In genomic region chr16:54935411-54936085, GRCh38 we compare ENCODE assay signal across 13 cellular contexts. TPM values are rescaled to one million over a fixed set of nuclear protein-coding genes. Genes with fewer than 3 reads are reported as not detected.
DNase-seq lines count a peak whose midpoint lies in the region; ATAC-seq, FAIRE-seq and TF ChIP-seq lines count a peak whose summit lies in the region.
"Had no signal": no experiment of that assay in that cellular context is flagged by ENCODE, and none has a peak within 500 bp of the region (broad histone marks: within the 10 kb centered on the region; RNA-seq: fewer than 3 reads in every experiment).

No MANE protein-coding gene starts in this region.

- ATAC-seq in HepG2: no peak
- ATAC-seq in right lobe of liver: no peak
- ATAC-seq in pancreas: no peak
- ATAC-seq: sciatic nerve had no signal

- intact Hi-C loops in HepG2 (cut with micrococcal nuclease; ENCODE audit: unreplicated experiment): no loop called here
- intact Hi-C loops in right lobe of liver (cut with DNase I): loop anchor here in 1 of 2 donors (10.0 kb wide), 1 partner anchor 651 kb away; the partner anchor contains the start of gene IRX3
- intact Hi-C loops in pancreas (cut with DNase I): loop anchor here in 1 of 3 donors (10.0 kb wide), 1 partner anchor 651 kb away; the partner anchor contains the start of gene IRX3

- H2BK12ac ChIP-seq in H1 (ENCODE audit: low read depth, low read length): no peak overlapping the region
- H2BK12ac ChIP-seq in mesenchymal stem cell (ENCODE audit: low read length in 2 of 2): no peak overlapping the region

- TF ChIP-seq CTCF in HepG2 (CRISPR knock-in tag; IDR thresholded peaks at IDR 0.05): no peak
- no peak for TF ChIP-seq CTCF in right lobe of liver (IDR thresholded peaks at IDR 0.05)
- no peak for TF ChIP-seq CTCF in H1 (IDR thresholded peaks at IDR 0.05; ENCODE audit: control extremely low read depth in 1 of 3, insufficient read depth in 1 of 3, low read depth in 1 of 3, low read length in 3 of 3)
- TF ChIP-seq CTCF in pancreas (IDR thresholded peaks at IDR 0.05): no peak

- TF ChIP-seq RAD21 in HepG2 (CRISPR knock-in tag; IDR thresholded peaks at IDR 0.05) (no peak), H1 (IDR thresholded peaks at IDR 0.05 in 1 of 2, conservative IDR thresholded peaks at IDR 0.05 in 1 of 2; ENCODE audit: low read depth in 2 of 2, low read length in 2 of 2) (no peak)

- H4K5ac ChIP-seq in H1 (ENCODE audit: insufficient read length, low read depth, low read length): no peak overlapping the region

- H3K23ac ChIP-seq in H1 (ENCODE audit: insufficient read length): no peak overlapping the region
- H3K23ac ChIP-seq in mesenchymal stem cell (ENCODE audit: low read length in 2 of 2): no peak overlapping the region

- H3K79me2 ChIP-seq in HepG2 (ENCODE audit: insufficient read depth, low read length) (no peaks in the 10 kb centered on the region), H1 (ENCODE audit: control insufficient read depth in 1 of 2, insufficient read depth in 2 of 2, low read length in 2 of 2) (no peaks in the 10 kb centered on the region)

- BruUV-seq in HepG2 (replicated peaks; lab: Mats Ljungman, UMichigan): no TSS peak

- H3K14ac ChIP-seq in H1 (ENCODE audit: insufficient read length): no peak overlapping the region
- H3K14ac ChIP-seq in mesenchymal stem cell (ENCODE audit: low read length in 2 of 2): no peak overlapping the region

- H4K8ac ChIP-seq in H1 (ENCODE audit: extremely low read depth, insufficient read depth, low read length): no peak overlapping the region
- H4K8ac ChIP-seq in mesenchymal stem cell (ENCODE audit: low read length): no peak overlapping the region

- no peak for TF ChIP-seq EP300 in HepG2 (IDR thresholded peaks at IDR 0.05; ENCODE audit: low read depth in 2 of 2, low read length in 2 of 2)
- TF ChIP-seq EP300 in HepG2 (CRISPR knock-in tag; IDR thresholded peaks at IDR 0.05; ENCODE audit: borderline replicate concordance): no peak
- TF ChIP-seq EP300 in H1 (IDR thresholded peaks at IDR 0.05; ENCODE audit: borderline replicate concordance in 1 of 2, low read depth in 2 of 2, low read length in 2 of 2): no peak

- H3K4me2 ChIP-seq in HepG2 (ENCODE audit: low read depth, low read length) (no peak overlapping the region), H1 (ENCODE audit: insufficient read depth in 1 of 2, low read depth in 2 of 2, low read length in 2 of 2) (peak overlapping the region; percentile 95 to 98), mesenchymal stem cell (ENCODE audit: low read length, poor library complexity, severe bottlenecking) (no peak overlapping the region)

- H3K36me3 ChIP-seq in HepG2 (replicated peaks in 1 of 2; ENCODE audit: control insufficient read depth in 1 of 2, insufficient read depth in 2 of 2, low read length in 2 of 2) (no peaks in the 10 kb centered on the region), right lobe of liver (no peaks in the 10 kb centered on the region), H1 (ENCODE audit: control insufficient read depth in 2 of 4, insufficient read depth in 4 of 4, low read length in 3 of 4) (peaks cover 0 to 2% (median 0%) of the 10 kb centered on the region in 4 experiments; a peak in 1 of 8 replicates), mesenchymal stem cell (ENCODE audit: control insufficient read depth in 1 of 2, insufficient read depth in 2 of 2, low read depth in 1 of 2, low read length in 2 of 2) (peaks cover 3 to 14% of the 10 kb centered on the region in 2 experiments), pancreas (no peaks in the 10 kb centered on the region)
- H3K36me3 ChIP-seq: uterus had no signal

- H3K27me3 ChIP-seq in HepG2 (ENCODE audit: control insufficient read depth in 1 of 2, insufficient read depth in 2 of 2, low read length in 2 of 2): peaks cover 13 to 68% of the 10 kb centered on the region in 2 experiments
- peaks cover 51 to 84% of the 10 kb centered on the region in 2 donors for H3K27me3 ChIP-seq in right lobe of liver
- H3K27me3 ChIP-seq in H1 (replicated peaks in 1 of 4; ENCODE audit: control insufficient read depth in 3 of 4, extremely low read depth in 1 of 4, insufficient read depth in 3 of 4, low read length in 3 of 4): peaks cover 57 to 91% (median 83%) of the 10 kb centered on the region in 4 experiments
- H3K27me3 ChIP-seq in mesenchymal stem cell (ENCODE audit: control insufficient read depth in 1 of 2, insufficient read depth in 1 of 2, low read length in 2 of 2): peaks cover 6 to 68% of the 10 kb centered on the region in 2 experiments
- peaks cover 8 to 89% (median 41%) of the 10 kb centered on the region in 4 donors for H3K27me3 ChIP-seq in pancreas

- H4K20me1 ChIP-seq in HepG2 (ENCODE audit: insufficient read depth, low read length): no peaks in the 10 kb centered on the region
- H4K20me1 ChIP-seq in H1 (replicated peaks in 1 of 2; ENCODE audit: control insufficient read depth in 1 of 2, insufficient read depth in 2 of 2, low read length in 2 of 2): peaks cover 8 to 9% of the 10 kb centered on the region in 2 experiments

- H3K4me3 ChIP-seq in HepG2 (replicated peaks in 1 of 3; ENCODE audit: insufficient read depth in 1 of 3, low read depth in 2 of 3, low read length in 3 of 3): no peak overlapping the region
- H3K4me3 ChIP-seq in right lobe of liver: no peak overlapping the region
- H3K4me3 ChIP-seq in H1 (ENCODE audit: extremely low read depth in 1 of 4, insufficient read depth in 2 of 4, low read depth in 3 of 4, low read length in 4 of 4): peak overlapping the region; percentile 31 to 68 (median 34)
- peak overlapping the region in 1 of 2 experiments; percentile 81 for H3K4me3 ChIP-seq in mesenchymal stem cell (ENCODE audit: insufficient read depth in 1 of 2, low read depth in 1 of 2, low read length in 2 of 2)
- no peak overlapping the region for H3K4me3 ChIP-seq in pancreas
- H3K4me3 ChIP-seq: uterus had no signal

- no peak for DNase-seq in HepG2 (ENCODE audit: low spot score)
- no peak for DNase-seq in right lobe of liver
- DNase-seq in H1 (ENCODE audit: low read depth in 1 of 2, low spot score in 2 of 2): no peak
- DNase-seq in mesenchymal stem cell: peak; percentile 28
- DNase-seq in retina: no peak
- DNase-seq in NCI-H128 (lab: John Stamatoyannopoulos, UW; ENCODE audit: unreplicated experiment): no peak
- no peak for DNase-seq in NCI-H510A (lab: John Stamatoyannopoulos, UW)
- DNase-seq in pancreas: no peak
- DNase-seq: activated effector memory CD4-positive, alpha-beta T cell treated with Interleukin-2 at 50 U/mL for 16 hours; AML-193; Karpas-422; uterus had no signal

- POLR2A ChIA-PET in HepG2 (lab: Yijun Ruan, JAX) (no interaction called here), H1 (lab: Charles Lee; ENCODE audit: partially characterized antibody) (interaction anchor here (1.0 to 1.2 kb wide), 2 partner anchors 391 to 648 kb away, joined by 3 to 4 read pairs; partner anchors contain the start of gene IRX3)

- no peaks in the 10 kb centered on the region for H3K4me1 ChIP-seq in HepG2 (ENCODE audit: insufficient read depth, low read length)
- peaks cover 0 to 26% (median 3%) of the 10 kb centered on the region in 4 donors for H3K4me1 ChIP-seq in right lobe of liver
- H3K4me1 ChIP-seq in H1 (replicated peaks in 1 of 4; ENCODE audit: control insufficient read depth in 3 of 4, insufficient read depth in 4 of 4, low read length in 3 of 4): peaks cover 0 to 43% (median 27%) of the 10 kb centered on the region in 4 experiments; a peak in 6 of 7 replicates
- peaks cover 41% of the 10 kb centered on the region for H3K4me1 ChIP-seq in mesenchymal stem cell (ENCODE audit: control insufficient read depth, insufficient read depth, low read depth, low read length)
- H3K4me1 ChIP-seq in pancreas: peaks cover 0 to 27% (median 10%) of the 10 kb centered on the region in 3 donors
- H3K4me1 ChIP-seq: uterus had no signal

- WGBS in HepG2 (ENCODE audit: low lambda C conversion rate): 32% methylated on average over 23 of the region's 23 CpGs
- WGBS in right lobe of liver (ENCODE audit: insufficient coverage, low coverage, low lambda C conversion rate, missing lambda C conversion rate): 7% methylated on average over 23 of the region's 23 CpGs
- 5% methylated on average over 23 of the region's 23 CpGs; no CpG with 5 or more reads in 1 of the 2 experiments for WGBS in H1 (ENCODE audit: extremely low coverage in 1 of 2, insufficient coverage in 1 of 2, insufficient read length in 1 of 2, insufficient replicate concordance in 2 of 2, low coverage in 1 of 2, low lambda C conversion rate in 2 of 2, missing lambda C conversion rate in 1 of 2), 2 experiments
- 7% methylated on average over 20 of the region's 23 CpGs for WGBS in mesenchymal stem cell
- 19 to 20% methylated on average over 23 of the region's 23 CpGs for WGBS in pancreas, 2 donors

- H3K79me1 ChIP-seq in H1 (ENCODE audit: low read depth, low read length): no peaks in the 10 kb centered on the region
- H3K79me1 ChIP-seq in mesenchymal stem cell (replicated peaks; ENCODE audit: low read length, poor library complexity, severe bottlenecking): peaks cover 6% of the 10 kb centered on the region

- H3K9me3 ChIP-seq in HepG2 (ENCODE audit: low read length) (no peaks in the 10 kb centered on the region), right lobe of liver (no peaks in the 10 kb centered on the region), H1 (ENCODE audit: insufficient read depth in 2 of 2, low read depth in 1 of 2, low read length in 1 of 2) (no peaks in the 10 kb centered on the region; a peak in 1 of 4 replicates), mesenchymal stem cell (ENCODE audit: control insufficient read depth, low read length) (no peaks in the 10 kb centered on the region), pancreas (no peaks in the 10 kb centered on the region)
- H3K9me3 ChIP-seq: uterus had no signal

- H3K4ac ChIP-seq in H1 (replicated peaks; ENCODE audit: insufficient read length, low read depth, low read length): no peak overlapping the region
- H3K4ac ChIP-seq in mesenchymal stem cell (ENCODE audit: low read depth in 1 of 2, low read length in 2 of 2): no peak overlapping the region

- H2AK5ac ChIP-seq in H1 (ENCODE audit: low read depth, low read length) (no peak overlapping the region), mesenchymal stem cell (ENCODE audit: low read length, severe bottlenecking) (no peak overlapping the region)

- FAIRE-seq in HepG2 (lab: Jason Lieb, UNC) (no peak), H1 (lab: Jason Lieb, UNC) (no peak), pancreas (lab: Jason Lieb, UNC) (no peak)

- H2BK15ac ChIP-seq in H1 (ENCODE audit: low read length) (no peak overlapping the region), mesenchymal stem cell (ENCODE audit: low read depth, poor library complexity, severe bottlenecking) (no peak overlapping the region)

- no peak overlapping the region for H2BK20ac ChIP-seq in H1 (ENCODE audit: low read length)

- H4K91ac ChIP-seq in H1 (replicated peaks; ENCODE audit: insufficient read length, low read length): no peak overlapping the region
- H4K91ac ChIP-seq in mesenchymal stem cell (ENCODE audit: low read length): no peak overlapping the region

- no peak overlapping the region for H2AFZ ChIP-seq in HepG2 (ENCODE audit: low read length)
- no peak overlapping the region for H2AFZ ChIP-seq in H1 (ENCODE audit: low read length)
- no peak overlapping the region for H2AFZ ChIP-seq in mesenchymal stem cell (ENCODE audit: low read depth, low read length)

- no peak overlapping the region for H3K9ac ChIP-seq in HepG2 (ENCODE audit: insufficient read depth, low read depth, low read length)
- H3K9ac ChIP-seq in H1 (replicated peaks in 1 of 4; ENCODE audit: extremely low read depth in 1 of 4, low read depth in 3 of 4, low read length in 3 of 4): no peak overlapping the region
- peak overlapping the region; percentile 94 for H3K9ac ChIP-seq in mesenchymal stem cell (ENCODE audit: low read length)

- CTCF ChIA-PET in HepG2 (lab: Yijun Ruan, JAX; ENCODE audit: low intra/inter-chr PET ratio, low total read pairs): interaction anchor here (0.8 kb wide), 1 partner anchor 322 kb away, joined by 3 read pairs; no protein-coding TSS in a partner anchor
- CTCF ChIA-PET in H1 (lab: Charles Lee; ENCODE audit: partially characterized antibody): interaction anchor here (0.5 to 4.4 kb wide), 29 partner anchors 10 to 1012 kb away, joined by 3 to 21 read pairs (median 4); partner anchors contain the start of genes IRX3 and IRX6

- in situ Hi-C loops in HepG2 (cut with HindIII; ENCODE audit: extremely low pct_ligation_motif_present, low pct_unique_long_range_greater_than_20kb): no loop called here

- H2BK120ac ChIP-seq in H1 (replicated peaks; ENCODE audit: low read depth, low read length) (no peak overlapping the region), mesenchymal stem cell (ENCODE audit: low read depth, low read length) (no peak overlapping the region)

- H3K56ac ChIP-seq in H1 (replicated peaks; ENCODE audit: insufficient read length, low read depth, low read length): no peak overlapping the region

- peaks cover 17% of the 10 kb centered on the region for H3K23me2 ChIP-seq in H1 (ENCODE audit: low read depth, low read length)

- TF ChIP-seq POLR2A in HepG2 (IDR thresholded peaks at IDR 0.05; ENCODE audit: insufficient read depth in 1 of 2, low read depth in 2 of 2, low read length in 2 of 2) (no peak), right lobe of liver (IDR thresholded peaks at IDR 0.05) (no peak), H1 (IDR thresholded peaks at IDR 0.05; ENCODE audit: control extremely low read depth in 1 of 2, low read depth in 2 of 2, low read length in 2 of 2) (no peak)

- H3K18ac ChIP-seq in H1 (ENCODE audit: extremely low read depth, low read length): no peak overlapping the region; the same call in 1 of the 2 replicates
- H3K18ac ChIP-seq in mesenchymal stem cell (ENCODE audit: low read depth in 1 of 2, low read length in 2 of 2): no peak overlapping the region

- H3K27ac ChIP-seq in HepG2 (ENCODE audit: extremely low read length, insufficient read depth, low read length) (no peak overlapping the region), right lobe of liver (no peak overlapping the region), H1 (ENCODE audit: low read depth, low read length) (no peak overlapping the region), mesenchymal stem cell (ENCODE audit: low read length, poor library complexity, severe bottlenecking) (no peak overlapping the region), pancreas (no peak overlapping the region)
- H3K27ac ChIP-seq: uterus had no signal

- H2BK5ac ChIP-seq in H1 (ENCODE audit: low read depth, low read length) (no peak overlapping the region), mesenchymal stem cell (ENCODE audit: low read depth, low read length, poor library complexity, severe bottlenecking) (no peak overlapping the region)

RNA-seq across cellular contexts. Expression of gene IRX5, which starts 4.9 kb away (rescaled TPM):
- not detected in 2 replicates for total RNA-seq in HepG2 (2016; rRNA removed; fragmentation: Illumina TruSeq; extraction: Trizol)
- not detected in 2 replicates for total RNA-seq in HepG2 (2016; cell fraction: cytosol; rRNA removed; fragmentation: Illumina TruSeq; extraction: Trizol; ENCODE audit: low read depth)
- not detected in 2 replicates for total RNA-seq in HepG2 (2016; cell fraction: insoluble cytoplasmic fraction; rRNA removed; fragmentation: Illumina TruSeq; extraction: Trizol)
- not detected in 2 replicates for total RNA-seq in HepG2 (2016; cell fraction: membrane; rRNA removed; fragmentation: Illumina TruSeq; extraction: Trizol)
- not detected in 2 replicates for total RNA-seq in HepG2 (2016; cell fraction: nucleus; rRNA removed; fragmentation: Illumina TruSeq; extraction: Trizol)
- not detected in 2 replicates for polyA plus RNA-seq in HepG2 (2011; rRNA removed)
- polyA plus RNA-seq in HepG2 (2011; cell fraction: cytosol; rRNA removed): not detected in 2 replicates
- polyA plus RNA-seq in HepG2 (2011; cell fraction: nucleus; rRNA removed): not detected in 2 replicates
- polyA plus RNA-seq in HepG2 (2012): not detected in 2 replicates
- not detected in 2 replicates for polyA plus RNA-seq in HepG2 (2016; cell fraction: cytosol; fragmentation: Illumina TruSeq; extraction: Trizol; ENCODE audit: low read depth)
- polyA plus RNA-seq in HepG2 (2016; cell fraction: insoluble cytoplasmic fraction; fragmentation: Illumina TruSeq; extraction: Trizol; ENCODE audit: low read depth): not detected in 2 replicates
- polyA plus RNA-seq in HepG2 (2016; cell fraction: membrane; fragmentation: Illumina TruSeq; extraction: Trizol; ENCODE audit: low read depth): not detected in 2 replicates
- polyA plus RNA-seq in HepG2 (2016; cell fraction: nucleus; fragmentation: Illumina TruSeq; extraction: Trizol; ENCODE audit: insufficient read depth, low read depth): not detected in 2 replicates
- 1.1 TPM in 1 of 2 replicates, not detected in the other for polyA minus RNA-seq in HepG2 (2011; rRNA and poly(A)+ RNA removed; ENCODE audit: low replicate concordance)
- polyA minus RNA-seq in HepG2 (2011; cell fraction: cytosol; rRNA and poly(A)+ RNA removed): not detected in 2 replicates
- polyA minus RNA-seq in HepG2 (2011; cell fraction: nucleus; rRNA and poly(A)+ RNA removed): not detected in 2 replicates
- total RNA-seq in right lobe of liver: not detected
- total RNA-seq in H1 (2021; fragmentation: NEBNext Ultra II Directional; extraction: Animal tissue kit (Norgen Biotek cat#: 25700)): 0.48 and 0.90 TPM in 2 replicates
- polyA plus RNA-seq in H1 (2011; rRNA removed): 0.56 and 1.4 TPM in 2 replicates
- polyA plus RNA-seq in H1 (2011; cell fraction: cytosol; rRNA removed): 0.94 TPM
- polyA plus RNA-seq in H1 (2011; cell fraction: nucleus; rRNA removed): 1.5 TPM
- polyA plus RNA-seq in H1 (2012, experiment 1 of 2): 0.36 to 0.42 TPM (median 0.39 TPM) in 4 replicates
- 0.21 TPM for polyA plus RNA-seq in H1 (2012, experiment 2 of 2)
- 0.16 TPM for polyA plus RNA-seq in H1 (2013, experiment 1 of 2)
- 0.15 TPM for polyA plus RNA-seq in H1 (2013, experiment 2 of 2)
- 0.13 and 0.32 TPM in 2 replicates for polyA minus RNA-seq in H1 (2011; rRNA and poly(A)+ RNA removed)
- polyA minus RNA-seq in H1 (2011; cell fraction: cytosol; rRNA and poly(A)+ RNA removed): 2.8 TPM
- polyA minus RNA-seq in H1 (2011; cell fraction: nucleus; rRNA and poly(A)+ RNA removed): 1.5 TPM
- polyA plus RNA-seq in mesenchymal stem cell (2013, experiment 1 of 2): 0.06 TPM
- polyA plus RNA-seq in mesenchymal stem cell (2013, experiment 2 of 2): 0.05 TPM
- under 1 TPM in 5 of 6 donors, not detected in 1; 0.12 to 0.85 (median 0.14) TPM for total RNA-seq in pancreas
- polyA plus RNA-seq in pancreas: under 1 TPM in 1 of 2 donors, not detected in 1; 0.26 TPM

Comparison
In these comparisons a context has a peak if more than half of its experiments do, and no peak if none do; other contexts are left out.
1. H3K4me2 ChIP-seq: peak in H1 (2 of 2); none in HepG2 (single experiment) and mesenchymal stem cell (single experiment).
2. H3K4me3 ChIP-seq: peak in H1 (4 of 4); none in HepG2 (0 of 3), right lobe of liver (0 of 3) and pancreas (0 of 4).
3. Of the 41 proteins assayed by ChIP-seq in both HepG2 and H1: peak only in HepG2: RNF2; only in H1: none; in both: none; in neither: 40.